In genomic region chr17:44947461-44948314, GRCh38 we compare ENCODE assay signal across 1 cellular context.
TF ChIP-seq lines count a peak whose summit lies in the region.

Gene KIF18B, minus strand, starts transcription at chr17:44947773. Its CDS starts 11,429 bp downstream, at chr17:44936344.

TF ChIP-seq in HepG2, 621 proteins besides CTCF, POLR2A, EP300 and RAD21 (continued from another document and continues in another):
- TF ChIP-seq, protein P1, sequence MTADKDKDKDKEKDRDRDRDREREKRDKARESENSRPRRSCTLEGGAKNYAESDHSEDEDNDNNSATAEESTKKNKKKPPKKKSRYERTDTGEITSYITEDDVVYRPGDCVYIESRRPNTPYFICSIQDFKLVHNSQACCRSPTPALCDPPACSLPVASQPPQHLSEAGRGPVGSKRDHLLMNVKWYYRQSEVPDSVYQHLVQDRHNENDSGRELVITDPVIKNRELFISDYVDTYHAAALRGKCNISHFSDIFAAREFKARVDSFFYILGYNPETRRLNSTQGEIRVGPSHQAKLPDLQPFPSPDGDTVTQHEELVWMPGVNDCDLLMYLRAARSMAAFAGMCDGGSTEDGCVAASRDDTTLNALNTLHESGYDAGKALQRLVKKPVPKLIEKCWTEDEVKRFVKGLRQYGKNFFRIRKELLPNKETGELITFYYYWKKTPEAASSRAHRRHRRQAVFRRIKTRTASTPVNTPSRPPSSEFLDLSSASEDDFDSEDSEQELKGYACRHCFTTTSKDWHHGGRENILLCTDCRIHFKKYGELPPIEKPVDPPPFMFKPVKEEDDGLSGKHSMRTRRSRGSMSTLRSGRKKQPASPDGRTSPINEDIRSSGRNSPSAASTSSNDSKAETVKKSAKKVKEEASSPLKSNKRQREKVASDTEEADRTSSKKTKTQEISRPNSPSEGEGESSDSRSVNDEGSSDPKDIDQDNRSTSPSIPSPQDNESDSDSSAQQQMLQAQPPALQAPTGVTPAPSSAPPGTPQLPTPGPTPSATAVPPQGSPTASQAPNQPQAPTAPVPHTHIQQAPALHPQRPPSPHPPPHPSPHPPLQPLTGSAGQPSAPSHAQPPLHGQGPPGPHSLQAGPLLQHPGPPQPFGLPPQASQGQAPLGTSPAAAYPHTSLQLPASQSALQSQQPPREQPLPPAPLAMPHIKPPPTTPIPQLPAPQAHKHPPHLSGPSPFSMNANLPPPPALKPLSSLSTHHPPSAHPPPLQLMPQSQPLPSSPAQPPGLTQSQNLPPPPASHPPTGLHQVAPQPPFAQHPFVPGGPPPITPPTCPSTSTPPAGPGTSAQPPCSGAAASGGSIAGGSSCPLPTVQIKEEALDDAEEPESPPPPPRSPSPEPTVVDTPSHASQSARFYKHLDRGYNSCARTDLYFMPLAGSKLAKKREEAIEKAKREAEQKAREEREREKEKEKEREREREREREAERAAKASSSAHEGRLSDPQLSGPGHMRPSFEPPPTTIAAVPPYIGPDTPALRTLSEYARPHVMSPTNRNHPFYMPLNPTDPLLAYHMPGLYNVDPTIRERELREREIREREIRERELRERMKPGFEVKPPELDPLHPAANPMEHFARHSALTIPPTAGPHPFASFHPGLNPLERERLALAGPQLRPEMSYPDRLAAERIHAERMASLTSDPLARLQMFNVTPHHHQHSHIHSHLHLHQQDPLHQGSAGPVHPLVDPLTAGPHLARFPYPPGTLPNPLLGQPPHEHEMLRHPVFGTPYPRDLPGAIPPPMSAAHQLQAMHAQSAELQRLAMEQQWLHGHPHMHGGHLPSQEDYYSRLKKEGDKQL (CRISPR knock-in tag; IDR thresholded peaks at IDR 0.05; ENCODE audit: low read depth), result no peak
- TF ChIP-seq HMGA1 (CRISPR knock-in tag; conservative IDR thresholded peaks at IDR 0.05), result no peak
- 0 out of 2 replicates have a peak, but pooled peaks have one; percentile 48 for TF ChIP-seq TOPORS (CRISPR knock-in tag; IDR thresholded peaks at IDR 0.05)
- no peak for TF ChIP-seq ZNF326 (CRISPR knock-in tag; IDR thresholded peaks at IDR 0.05; ENCODE audit: borderline replicate concordance)
- TF ChIP-seq SNAPC4 (CRISPR knock-in tag; IDR thresholded peaks at IDR 0.05), result no peak
- no peak for TF ChIP-seq ZNF710 (CRISPR knock-in tag; IDR thresholded peaks at IDR 0.05; ENCODE audit: borderline replicate concordance)
- TF ChIP-seq SMC3 (IDR thresholded peaks at IDR 0.05; ENCODE audit: low read length), result no peak
- no peak for TF ChIP-seq ATRX (CRISPR knock-in tag; IDR thresholded peaks at IDR 0.05; ENCODE audit: borderline replicate concordance)
- TF ChIP-seq, protein P2, sequence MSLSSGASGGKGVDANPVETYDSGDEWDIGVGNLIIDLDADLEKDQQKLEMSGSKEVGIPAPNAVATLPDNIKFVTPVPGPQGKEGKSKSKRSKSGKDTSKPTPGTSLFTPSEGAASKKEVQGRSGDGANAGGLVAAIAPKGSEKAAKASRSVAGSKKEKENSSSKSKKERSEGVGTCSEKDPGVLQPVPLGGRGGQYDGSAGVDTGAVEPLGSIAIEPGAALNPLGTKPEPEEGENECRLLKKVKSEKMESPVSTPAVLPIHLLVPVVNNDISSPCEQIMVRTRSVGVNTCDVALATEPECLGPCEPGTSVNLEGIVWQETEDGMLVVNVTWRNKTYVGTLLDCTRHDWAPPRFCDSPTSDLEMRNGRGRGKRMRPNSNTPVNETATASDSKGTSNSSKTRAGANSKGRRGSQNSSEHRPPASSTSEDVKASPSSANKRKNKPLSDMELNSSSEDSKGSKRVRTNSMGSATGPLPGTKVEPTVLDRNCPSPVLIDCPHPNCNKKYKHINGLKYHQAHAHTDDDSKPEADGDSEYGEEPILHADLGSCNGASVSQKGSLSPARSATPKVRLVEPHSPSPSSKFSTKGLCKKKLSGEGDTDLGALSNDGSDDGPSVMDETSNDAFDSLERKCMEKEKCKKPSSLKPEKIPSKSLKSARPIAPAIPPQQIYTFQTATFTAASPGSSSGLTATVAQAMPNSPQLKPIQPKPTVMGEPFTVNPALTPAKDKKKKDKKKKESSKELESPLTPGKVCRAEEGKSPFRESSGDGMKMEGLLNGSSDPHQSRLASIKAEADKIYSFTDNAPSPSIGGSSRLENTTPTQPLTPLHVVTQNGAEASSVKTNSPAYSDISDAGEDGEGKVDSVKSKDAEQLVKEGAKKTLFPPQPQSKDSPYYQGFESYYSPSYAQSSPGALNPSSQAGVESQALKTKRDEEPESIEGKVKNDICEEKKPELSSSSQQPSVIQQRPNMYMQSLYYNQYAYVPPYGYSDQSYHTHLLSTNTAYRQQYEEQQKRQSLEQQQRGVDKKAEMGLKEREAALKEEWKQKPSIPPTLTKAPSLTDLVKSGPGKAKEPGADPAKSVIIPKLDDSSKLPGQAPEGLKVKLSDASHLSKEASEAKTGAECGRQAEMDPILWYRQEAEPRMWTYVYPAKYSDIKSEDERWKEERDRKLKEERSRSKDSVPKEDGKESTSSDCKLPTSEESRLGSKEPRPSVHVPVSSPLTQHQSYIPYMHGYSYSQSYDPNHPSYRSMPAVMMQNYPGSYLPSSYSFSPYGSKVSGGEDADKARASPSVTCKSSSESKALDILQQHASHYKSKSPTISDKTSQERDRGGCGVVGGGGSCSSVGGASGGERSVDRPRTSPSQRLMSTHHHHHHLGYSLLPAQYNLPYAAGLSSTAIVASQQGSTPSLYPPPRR (CRISPR knock-in tag; IDR thresholded peaks at IDR 0.05; ENCODE audit: borderline replicate concordance), result peak; percentile 57
- peak; percentile 16; the same call in 1 of the 2 replicates for TF ChIP-seq REL (CRISPR knock-in tag; conservative IDR thresholded peaks at IDR 0.05)
- no peak for TF ChIP-seq SCMH1 (CRISPR knock-in tag; IDR thresholded peaks at IDR 0.05; ENCODE audit: borderline replicate concordance)
- TF ChIP-seq ZBTB39 (CRISPR knock-in tag; IDR thresholded peaks at IDR 0.05), result no peak
- 0 out of 2 replicates have a peak, but pooled peaks have one; percentile 44 for TF ChIP-seq ARHGAP35 (CRISPR knock-in tag; IDR thresholded peaks at IDR 0.05; ENCODE audit: borderline replicate concordance)
- no peak for TF ChIP-seq KDM3A (CRISPR knock-in tag; IDR thresholded peaks at IDR 0.05; ENCODE audit: low read depth)
- TF ChIP-seq BRCA1 (CRISPR knock-in tag; IDR thresholded peaks at IDR 0.05), result 0 out of 2 replicates have a peak, but pooled peaks have one; percentile 33
- peak; percentile 92; the same call in 1 of the 2 replicates for TF ChIP-seq ZNF704 (CRISPR knock-in tag; IDR thresholded peaks at IDR 0.05; ENCODE audit: borderline replicate concordance)
- TF ChIP-seq FOXC1 (CRISPR knock-in tag; IDR thresholded peaks at IDR 0.05; ENCODE audit: borderline replicate concordance), result no peak; the same call in none of the 2 replicates
- TF ChIP-seq PAWR (CRISPR knock-in tag; IDR thresholded peaks at IDR 0.05; ENCODE audit: borderline replicate concordance), result no peak
- no peak for TF ChIP-seq U2AF1 (optimal IDR thresholded peaks at IDR 0.05; ENCODE audit: low read depth, low read length)
- TF ChIP-seq ZNF292 (CRISPR knock-in tag; IDR thresholded peaks at IDR 0.05; ENCODE audit: borderline replicate concordance, low read depth), result peak; percentile 74; the same call in 1 of the 2 replicates
- 0 out of 2 replicates have a peak, but pooled peaks have one; percentile 61 for TF ChIP-seq PAX8 (CRISPR knock-in tag; IDR thresholded peaks at IDR 0.05; ENCODE audit: borderline replicate concordance)
- peak; percentile 88; the same call in 1 of the 2 replicates for TF ChIP-seq ZNF350 (CRISPR knock-in tag; IDR thresholded peaks at IDR 0.05; ENCODE audit: borderline replicate concordance, low read depth)
- TF ChIP-seq, protein P3, sequence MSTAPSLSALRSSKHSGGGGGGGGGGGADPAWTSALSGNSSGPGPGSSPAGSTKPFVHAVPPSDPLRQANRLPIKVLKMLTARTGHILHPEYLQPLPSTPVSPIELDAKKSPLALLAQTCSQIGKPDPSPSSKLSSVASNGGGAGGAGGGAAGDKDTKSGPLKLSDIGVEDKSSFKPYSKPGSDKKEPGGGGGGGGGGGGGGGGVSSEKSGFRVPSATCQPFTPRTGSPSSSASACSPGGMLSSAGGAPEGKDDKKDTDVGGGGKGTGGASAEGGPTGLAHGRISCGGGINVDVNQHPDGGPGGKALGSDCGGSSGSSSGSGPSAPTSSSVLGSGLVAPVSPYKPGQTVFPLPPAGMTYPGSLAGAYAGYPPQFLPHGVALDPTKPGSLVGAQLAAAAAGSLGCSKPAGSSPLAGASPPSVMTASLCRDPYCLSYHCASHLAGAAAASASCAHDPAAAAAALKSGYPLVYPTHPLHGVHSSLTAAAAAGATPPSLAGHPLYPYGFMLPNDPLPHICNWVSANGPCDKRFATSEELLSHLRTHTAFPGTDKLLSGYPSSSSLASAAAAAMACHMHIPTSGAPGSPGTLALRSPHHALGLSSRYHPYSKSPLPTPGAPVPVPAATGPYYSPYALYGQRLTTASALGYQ (CRISPR knock-in tag; IDR thresholded peaks at IDR 0.05), result peak; percentile 83; the same call in 1 of the 2 replicates
- peak; percentile 70; the same call in 1 of the 2 replicates for TF ChIP-seq GLI4 (CRISPR knock-in tag; IDR thresholded peaks at IDR 0.05; ENCODE audit: borderline replicate concordance)
- TF ChIP-seq SNRNP70 (IDR thresholded peaks at IDR 0.05; ENCODE audit: low read depth, low read length), result no peak
- peak; percentile 68 for TF ChIP-seq HOXA3 (CRISPR knock-in tag; IDR thresholded peaks at IDR 0.05)
- TF ChIP-seq, protein P4, sequence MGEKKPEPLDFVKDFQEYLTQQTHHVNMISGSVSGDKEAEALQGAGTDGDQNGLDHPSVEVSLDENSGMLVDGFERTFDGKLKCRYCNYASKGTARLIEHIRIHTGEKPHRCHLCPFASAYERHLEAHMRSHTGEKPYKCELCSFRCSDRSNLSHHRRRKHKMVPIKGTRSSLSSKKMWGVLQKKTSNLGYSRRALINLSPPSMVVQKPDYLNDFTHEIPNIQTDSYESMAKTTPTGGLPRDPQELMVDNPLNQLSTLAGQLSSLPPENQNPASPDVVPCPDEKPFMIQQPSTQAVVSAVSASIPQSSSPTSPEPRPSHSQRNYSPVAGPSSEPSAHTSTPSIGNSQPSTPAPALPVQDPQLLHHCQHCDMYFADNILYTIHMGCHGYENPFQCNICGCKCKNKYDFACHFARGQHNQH (CRISPR knock-in tag; IDR thresholded peaks at IDR 0.05), result peak; percentile 55; the same call in 1 of the 2 replicates
- no peak for TF ChIP-seq NR3C1 (CRISPR knock-in tag; IDR thresholded peaks at IDR 0.05)
- no peak for TF ChIP-seq ZNF207 (IDR thresholded peaks at IDR 0.05; ENCODE audit: borderline replicate concordance)
- TF ChIP-seq CENPX (CRISPR knock-in tag; IDR thresholded peaks at IDR 0.05), result no peak
